ENCODE assay signal across 25 cellular contexts in genomic region chr6:87741001-87741650, GRCh38. TPM values are rescaled to one million over a fixed set of nuclear protein-coding genes. Genes with fewer than 3 reads are reported as not detected.
A peak's percentile ranks its signal among the peaks of the same experiment; 100 is the strongest.
DNase-seq lines count a peak whose midpoint lies in the region; ATAC-seq, FAIRE-seq and TF ChIP-seq lines count a peak whose summit lies in the region.
"Had no signal": no experiment of that assay in that cellular context is flagged by ENCODE, and none has a peak within 500 bp of the region (broad histone marks: within the 10 kb centered on the region; RNA-seq: fewer than 3 reads in every experiment).

No MANE protein-coding gene starts in this region.

- POLR2A ChIA-PET in activated naive CD8-positive, alpha-beta T cell treated with anti-CD3 and anti-CD28 coated beads, Interleukin-2, amount 10 ng/mL, durations not matched to agents 7 days and 5 days (lab: Charles Lee) = no interaction called here

- no peaks in the 10 kb centered on the region for H3K79me2 ChIP-seq in GM23338 (replicated peaks; ENCODE audit: insufficient read depth)
- H3K79me2 ChIP-seq: hepatocyte had no signal

- no peak overlapping the region for H3K4me3 Mint-ChIP-seq in activated naive CD8-positive, alpha-beta T cell treated with anti-CD3 and anti-CD28 coated beads, Interleukin-2, amount 10 ng/mL, durations not matched to agents 7 days and 5 days
- no peak overlapping the region for H3K4me3 Mint-ChIP-seq in activated naive CD8-positive, alpha-beta T cell treated with anti-CD3 and anti-CD28 coated beads, Interleukin-2, amount 50 U/mL, for 24 hours
- no peak overlapping the region for H3K4me3 Mint-ChIP-seq in central memory CD8-positive, alpha-beta T cell
- no peak overlapping the region for H3K4me3 Mint-ChIP-seq in stimulated activated memory B cell treated with anti-CD40 and anti-IgM and Interleukin-4, amounts not matched to agents 10 μg/mL and 1 μg/mL and 100 μg/mL, for 72 hours
- no peak overlapping the region for H3K4me3 Mint-ChIP-seq in GM23338
- H3K4me3 Mint-ChIP-seq: activated CD8-positive, alpha-beta T cell treated with anti-CD3 and anti-CD28 coated beads, Interleukin-2, amount 10 ng/mL, durations not matched to agents 7 days and 5 days had no signal

- peaks cover 2% of the 10 kb centered on the region for H3K9me3 Mint-ChIP-seq in activated naive CD8-positive, alpha-beta T cell treated with anti-CD3 and anti-CD28 coated beads, Interleukin-2, amount 10 ng/mL, durations not matched to agents 7 days and 5 days
- H3K9me3 Mint-ChIP-seq in activated naive CD8-positive, alpha-beta T cell treated with anti-CD3 and anti-CD28 coated beads, Interleukin-2, amount 50 U/mL, for 24 hours = no peaks in the 10 kb centered on the region
- no peaks in the 10 kb centered on the region for H3K9me3 Mint-ChIP-seq in central memory CD8-positive, alpha-beta T cell
- H3K9me3 Mint-ChIP-seq in stimulated activated memory B cell treated with anti-CD40 and anti-IgM and Interleukin-4, amounts not matched to agents 10 μg/mL and 1 μg/mL and 100 μg/mL, for 72 hours = peaks cover 2% of the 10 kb centered on the region
- peaks cover 7% of the 10 kb centered on the region; the same call in 2 of the 3 replicates for H3K9me3 Mint-ChIP-seq in GM23338

- FAIRE-seq in HTR-8/SVneo (lab: Jason Lieb, UNC) = no peak
- FAIRE-seq: endothelial cell of umbilical vein had no signal

- H3K36me3 ChIP-seq in GM23338 (ENCODE audit: insufficient read depth) = no peaks in the 10 kb centered on the region
- H3K36me3 ChIP-seq: adrenal gland, gastroesophageal sphincter, suprapubic skin had no signal

- no peak overlapping the region for H2AFZ ChIP-seq in GM23338
- H2AFZ ChIP-seq: hepatocyte had no signal

- H3K9me2 ChIP-seq in GM23338 (ENCODE audit: insufficient read depth) = no peaks in the 10 kb centered on the region

- peaks cover 5% of the 10 kb centered on the region for H3K36me3 Mint-ChIP-seq in activated naive CD8-positive, alpha-beta T cell treated with anti-CD3 and anti-CD28 coated beads, Interleukin-2, amount 10 ng/mL, durations not matched to agents 7 days and 5 days
- H3K36me3 Mint-ChIP-seq in activated naive CD8-positive, alpha-beta T cell treated with anti-CD3 and anti-CD28 coated beads, Interleukin-2, amount 50 U/mL, for 24 hours (ENCODE audit: low read depth) = no peaks in the 10 kb centered on the region
- H3K36me3 Mint-ChIP-seq in central memory CD8-positive, alpha-beta T cell (ENCODE audit: insufficient read depth) = peaks cover 10% of the 10 kb centered on the region
- H3K36me3 Mint-ChIP-seq in stimulated activated memory B cell treated with anti-CD40 and anti-IgM and Interleukin-4, amounts not matched to agents 10 μg/mL and 1 μg/mL and 100 μg/mL, for 72 hours = no peaks in the 10 kb centered on the region
- no peaks in the 10 kb centered on the region for H3K36me3 Mint-ChIP-seq in GM23338 (ENCODE audit: low read depth)

- no peak for DNase-seq in activated naive CD8-positive, alpha-beta T cell treated with anti-CD3 and anti-CD28 coated beads, Interleukin-2, amount 10 ng/mL, durations not matched to agents 7 days and 5 days
- DNase-seq in activated naive CD8-positive, alpha-beta T cell treated with anti-CD3 and anti-CD28 coated beads, Interleukin-2, amount 50 U/mL, for 24 hours = no peak
- DNase-seq in NCI-H146 treated with DMSO at 0.1 percent for 48 hours (lab: John Stamatoyannopoulos, UW; ENCODE audit: unreplicated experiment) (peak; percentile 60), HTR-8/SVneo (ENCODE audit: insufficient read length, low spot score) (no peak), GM23338 (ENCODE audit: low spot score) (no peak)
- DNase-seq in central memory CD8-positive, alpha-beta T cell (ENCODE audit: low spot score in 2 of 2) = no peak
- DNase-seq: activated CD4-positive, alpha-beta T cell treated with anti-CD3 and anti-CD28 coated beads for 1 hour; activated CD8-positive, alpha-beta T cell treated with anti-CD3 and anti-CD28 coated beads, Interleukin-2, amount 10 ng/mL, durations not matched to agents 7 days and 5 days; activated gamma-delta T cell; adrenal gland; body of pancreas; cerebellar nuclear complex; dorsolateral prefrontal cortex; mesenchymal stem cell; nucleus accumbens; psoas muscle; SHP77 treated with DMSO at 0.1 percent for 48 hours had no signal

- no peak overlapping the region for H3K27ac ChIP-seq in GM23338 (ENCODE audit: low read depth)
- H3K27ac ChIP-seq: adrenal gland, body of pancreas, dorsolateral prefrontal cortex, gastroesophageal sphincter, hepatocyte, psoas muscle, suprapubic skin had no signal

- no peaks in the 10 kb centered on the region for H3K27me3 ChIP-seq in GM23338 (ENCODE audit: insufficient read depth)
- H3K27me3 ChIP-seq: adrenal gland, body of pancreas, dorsolateral prefrontal cortex, gastroesophageal sphincter, hepatocyte, suprapubic skin had no signal

- TF ChIP-seq CTCF in GM23338 (conservative IDR thresholded peaks at IDR 0.05; ENCODE audit: low read depth in 2 of 2) = no peak

- no peaks in the 10 kb centered on the region for H3F3A ChIP-seq in GM23338 (replicated peaks; ENCODE audit: low read depth)

- peak overlapping the region; percentile 4 for H3K27ac Mint-ChIP-seq in activated naive CD8-positive, alpha-beta T cell treated with anti-CD3 and anti-CD28 coated beads, Interleukin-2, amount 10 ng/mL, durations not matched to agents 7 days and 5 days
- H3K27ac Mint-ChIP-seq in activated naive CD8-positive, alpha-beta T cell treated with anti-CD3 and anti-CD28 coated beads, Interleukin-2, amount 50 U/mL, for 24 hours = no peak overlapping the region
- peak overlapping the region; percentile 26 for H3K27ac Mint-ChIP-seq in central memory CD8-positive, alpha-beta T cell (ENCODE audit: low read depth)
- H3K27ac Mint-ChIP-seq in stimulated activated memory B cell treated with anti-CD40 and anti-IgM and Interleukin-4, amounts not matched to agents 10 μg/mL and 1 μg/mL and 100 μg/mL, for 72 hours = peak overlapping the region; percentile 1
- no peak overlapping the region for H3K27ac Mint-ChIP-seq in GM23338

- peaks cover 18% of the 10 kb centered on the region for H3K4me1 Mint-ChIP-seq in activated naive CD8-positive, alpha-beta T cell treated with anti-CD3 and anti-CD28 coated beads, Interleukin-2, amount 10 ng/mL, durations not matched to agents 7 days and 5 days
- peaks cover 38% of the 10 kb centered on the region for H3K4me1 Mint-ChIP-seq in activated naive CD8-positive, alpha-beta T cell treated with anti-CD3 and anti-CD28 coated beads, Interleukin-2, amount 50 U/mL, for 24 hours
- peaks cover 51% of the 10 kb centered on the region for H3K4me1 Mint-ChIP-seq in central memory CD8-positive, alpha-beta T cell
- H3K4me1 Mint-ChIP-seq in stimulated activated memory B cell treated with anti-CD40 and anti-IgM and Interleukin-4, amounts not matched to agents 10 μg/mL and 1 μg/mL and 100 μg/mL, for 72 hours = peaks cover 34% of the 10 kb centered on the region
- no peaks in the 10 kb centered on the region for H3K4me1 Mint-ChIP-seq in GM23338

- no peak overlapping the region for H3K4me3 ChIP-seq in GM23338
- H3K4me3 ChIP-seq: adrenal gland, body of pancreas, dorsolateral prefrontal cortex, gastroesophageal sphincter, hepatocyte, psoas muscle, suprapubic skin had no signal

- H4K20me1 ChIP-seq in GM23338 (replicated peaks; ENCODE audit: insufficient read depth) = no peaks in the 10 kb centered on the region

- peaks cover 5% of the 10 kb centered on the region for H3K27me3 Mint-ChIP-seq in activated naive CD8-positive, alpha-beta T cell treated with anti-CD3 and anti-CD28 coated beads, Interleukin-2, amount 10 ng/mL, durations not matched to agents 7 days and 5 days
- no peaks in the 10 kb centered on the region for H3K27me3 Mint-ChIP-seq in activated naive CD8-positive, alpha-beta T cell treated with anti-CD3 and anti-CD28 coated beads, Interleukin-2, amount 50 U/mL, for 24 hours
- H3K27me3 Mint-ChIP-seq in central memory CD8-positive, alpha-beta T cell = no peaks in the 10 kb centered on the region
- H3K27me3 Mint-ChIP-seq in stimulated activated memory B cell treated with anti-CD40 and anti-IgM and Interleukin-4, amounts not matched to agents 10 μg/mL and 1 μg/mL and 100 μg/mL, for 72 hours = no peaks in the 10 kb centered on the region
- peaks cover 2% of the 10 kb centered on the region for H3K27me3 Mint-ChIP-seq in GM23338 (ENCODE audit: insufficient read depth, low read depth, poor library complexity)

- no peak for ATAC-seq in activated naive CD8-positive, alpha-beta T cell treated with anti-CD3 and anti-CD28 coated beads, Interleukin-2, amount 10 ng/mL, durations not matched to agents 7 days and 5 days (ENCODE audit: low read depth)
- no peak for ATAC-seq in activated naive CD8-positive, alpha-beta T cell treated with anti-CD3 and anti-CD28 coated beads, Interleukin-2, amount 50 U/mL, for 24 hours
- no peak for ATAC-seq in central memory CD8-positive, alpha-beta T cell (replicated peaks; ENCODE audit: extremely low read depth, poor library complexity, severe bottlenecking)
- no peak for ATAC-seq in stimulated activated memory B cell treated with anti-CD40 and anti-IgM and Interleukin-4, amounts not matched to agents 10 μg/mL and 1 μg/mL and 100 μg/mL, for 72 hours
- no peak for ATAC-seq in GM23338
- ATAC-seq in GM19395 (IDR thresholded peaks at IDR 0.05; ENCODE audit: unreplicated experiment) = no peak
- ATAC-seq: body of pancreas, gastroesophageal sphincter, left lobe of liver, Panc1, psoas muscle had no signal

- no peak overlapping the region for H3K4me2 ChIP-seq in GM23338
- H3K4me2 ChIP-seq: hepatocyte had no signal

- no peaks in the 10 kb centered on the region for H3K4me1 ChIP-seq in GM23338 (ENCODE audit: insufficient read depth)
- H3K4me1 ChIP-seq: adrenal gland, body of pancreas, gastroesophageal sphincter, psoas muscle, suprapubic skin had no signal

RNA-seq across cellular contexts. Expression of gene AKIRIN2, which starts 39.1 kb away (rescaled TPM):
- total RNA-seq in activated naive CD8-positive, alpha-beta T cell treated with anti-CD3 and anti-CD28 coated beads, Interleukin-2, amount 10 ng/mL, durations not matched to agents 7 days and 5 days = 10 to 100 TPM; 45.3 to 51.8 TPM
- 57.4 and 62.1 TPM in 2 replicates for total RNA-seq in GM23338 (2014; rRNA removed; shearing (Covaris generic))
- 89.9 and 98.1 TPM in 2 replicates for polyA plus RNA-seq in GM23338 (2016; fragmentation: Nextera tagmentation; extraction: Ambion mirVana)

Comparison
In these comparisons a context has a peak if more than half of its experiments do, and no peak if none do; other contexts are left out.
1. H3K27ac Mint-ChIP-seq: peak in activated naive CD8-positive, alpha-beta T cell treated with anti-CD3 and anti-CD28 coated beads, Interleukin-2, amount 10 ng/mL, durations not matched to agents 7 days and 5 days (single experiment), central memory CD8-positive, alpha-beta T cell (single experiment) and stimulated activated memory B cell treated with anti-CD40 and anti-IgM and Interleukin-4, amounts not matched to agents 10 μg/mL and 1 μg/mL and 100 μg/mL, for 72 hours (single experiment); none in activated naive CD8-positive, alpha-beta T cell treated with anti-CD3 and anti-CD28 coated beads, Interleukin-2, amount 50 U/mL, for 24 hours (single experiment) and GM23338 (single experiment).